In genomic region chr16:61818850-61819249, GRCh38 we compare ENCODE assay signal across 28 cellular contexts.
"Had no signal": no experiment of that assay in that cellular context is flagged by ENCODE, and none has a peak within 500 bp of the region (broad histone marks: within the 10 kb centered on the region; RNA-seq: fewer than 3 reads in every experiment).

No MANE protein-coding gene starts in this region.

- H3K4me1 ChIP-seq: colonic mucosa, esophagus muscularis mucosa, esophagus squamous epithelium, foreskin keratinocyte, gastrocnemius medialis, gastroesophageal sphincter, heart left ventricle, heart right ventricle had no signal

- ATAC-seq: effector memory CD8-positive, alpha-beta T cell; esophagus mucosa; foreskin keratinocyte; gastrocnemius medialis; gastroesophageal sphincter; heart left ventricle; heart right ventricle had no signal

- H3K27ac ChIP-seq: colonic mucosa, coronary artery, epithelial cell of prostate, esophagus muscularis mucosa, esophagus squamous epithelium, foreskin keratinocyte, gastrocnemius medialis, gastroesophageal sphincter, heart left ventricle, heart right ventricle had no signal

- DNase-seq: colonic mucosa; cortex of kidney; dermis blood vessel endothelial cell; dorsolateral prefrontal cortex; effector CD4-positive, alpha-beta T cell; effector CD8-positive, alpha-beta T cell; effector memory CD4-positive, alpha-beta T cell; effector memory CD8-positive, alpha-beta T cell; endodermal cell; erythroblast; esophagus squamous epithelium; foreskin fibroblast; foreskin keratinocyte; foreskin melanocyte; gastrocnemius medialis; glutamatergic neuron; head of caudate nucleus; heart left ventricle; heart right ventricle had no signal

- H3K9me3 ChIP-seq: colonic mucosa, esophagus muscularis mucosa, esophagus squamous epithelium, gastrocnemius medialis, gastroesophageal sphincter, heart left ventricle had no signal

- H3K36me3 ChIP-seq: colonic mucosa, esophagus muscularis mucosa, esophagus squamous epithelium, gastrocnemius medialis, gastroesophageal sphincter, heart left ventricle, heart right ventricle had no signal

- FAIRE-seq: colon, endometrium, endothelial cell of umbilical vein, frontal cortex had no signal

- H3K27me3 ChIP-seq: colonic mucosa, dorsolateral prefrontal cortex, esophagus muscularis mucosa, esophagus squamous epithelium, foreskin keratinocyte, gastrocnemius medialis, gastroesophageal sphincter, heart left ventricle, heart right ventricle had no signal

- H3K4me3 ChIP-seq: colonic mucosa, coronary artery, dorsolateral prefrontal cortex, esophagus muscularis mucosa, esophagus squamous epithelium, gastrocnemius medialis, gastroesophageal sphincter, heart left ventricle, heart right ventricle had no signal
